Comparison of ENCODE assay signal across 14 cellular contexts in genomic region chr3:176554264-176554663, GRCh38.
DNase-seq lines count a peak whose midpoint lies in the region; ATAC-seq and TF ChIP-seq lines count a peak whose summit lies in the region.
"Had no signal": no experiment of that assay in that cellular context is flagged by ENCODE, and none has a peak within 500 bp of the region (broad histone marks: within the 10 kb centered on the region; RNA-seq: fewer than 3 reads in every experiment).

No MANE protein-coding gene starts in this region.

- no peaks in the 10 kb centered on the region for H3K36me3 ChIP-seq in osteoblast (ENCODE audit: insufficient read depth, low read length)
- H3K36me3 ChIP-seq in MM.1S (replicated peaks; ENCODE audit: insufficient read depth, low read length): no peaks in the 10 kb centered on the region
- H3K36me3 ChIP-seq: BE2C, HAP-1 had no signal

- no peak overlapping the region for H2AFZ ChIP-seq in osteoblast (ENCODE audit: low read length)
- H2AFZ ChIP-seq in MM.1S (ENCODE audit: low read length): no peak overlapping the region

- no peaks in the 10 kb centered on the region for H3K4me1 Mint-ChIP-seq in activated T-helper 1 cell treated with anti-CD3 and anti-CD28 coated beads, Interleukin-12 subunit alpha, Interleukin-12 subunit beta, Interleukin-2, Interleukin-4 antibody, amounts not matched to agents 30 ng/mL and 10 ng/mL and 1 ng/mL, durations not matched to agents 14 hours and 24 hours and 36 hours (ENCODE audit: low read depth)
- H3K4me1 Mint-ChIP-seq: CD4-positive, CD25-positive, alpha-beta regulatory T cell; CD8-positive, alpha-beta memory T cell had no signal

- H3K36me3 Mint-ChIP-seq in activated T-helper 1 cell treated with anti-CD3 and anti-CD28 coated beads, Interleukin-12 subunit alpha, Interleukin-12 subunit beta, Interleukin-2, Interleukin-4 antibody, amounts not matched to agents 30 ng/mL and 10 ng/mL and 1 ng/mL, durations not matched to agents 14 hours and 24 hours and 36 hours (ENCODE audit: low read depth): no peaks in the 10 kb centered on the region
- H3K36me3 Mint-ChIP-seq: CD4-positive, CD25-positive, alpha-beta regulatory T cell; CD8-positive, alpha-beta memory T cell had no signal

- H3K27ac ChIP-seq in caudate nucleus (ENCODE audit: low read depth, low read length) (peak overlapping the region; percentile 16), osteoblast (ENCODE audit: low read depth, low read length) (no peak overlapping the region), MM.1S (ENCODE audit: low read length) (no peak overlapping the region)

- no peaks in the 10 kb centered on the region for H3K9me2 ChIP-seq in MM.1S (replicated peaks; ENCODE audit: insufficient read depth, low read length)

- no peaks in the 10 kb centered on the region for H3K27me3 ChIP-seq in osteoblast (ENCODE audit: insufficient read depth, low read length)
- no peaks in the 10 kb centered on the region for H3K27me3 ChIP-seq in MM.1S (replicated peaks; ENCODE audit: insufficient read depth, low read length)
- H3K27me3 ChIP-seq: BE2C had no signal

- H3K4me3 ChIP-seq in osteoblast (ENCODE audit: insufficient read depth, low read length) (no peak overlapping the region), MM.1S (ENCODE audit: low read length) (no peak overlapping the region)
- H3K4me3 ChIP-seq: HAP-1 had no signal

- ATAC-seq in left cardiac atrium: peak; percentile 66 to 68
- no peak for ATAC-seq in left ventricle myocardium superior
- ATAC-seq in GM18861 (IDR thresholded peaks at IDR 0.05; ENCODE audit: unreplicated experiment): no peak

- H3K27me3 Mint-ChIP-seq in activated T-helper 1 cell treated with anti-CD3 and anti-CD28 coated beads, Interleukin-12 subunit alpha, Interleukin-12 subunit beta, Interleukin-2, Interleukin-4 antibody, amounts not matched to agents 30 ng/mL and 10 ng/mL and 1 ng/mL, durations not matched to agents 14 hours and 24 hours and 36 hours (ENCODE audit: insufficient read depth): no peaks in the 10 kb centered on the region
- H3K27me3 Mint-ChIP-seq: CD4-positive, CD25-positive, alpha-beta regulatory T cell; CD8-positive, alpha-beta memory T cell had no signal

- H3K4me3 Mint-ChIP-seq in activated T-helper 1 cell treated with anti-CD3 and anti-CD28 coated beads, Interleukin-12 subunit alpha, Interleukin-12 subunit beta, Interleukin-2, Interleukin-4 antibody, amounts not matched to agents 30 ng/mL and 10 ng/mL and 1 ng/mL, durations not matched to agents 14 hours and 24 hours and 36 hours: no peak overlapping the region
- H3K4me3 Mint-ChIP-seq: CD4-positive, CD25-positive, alpha-beta regulatory T cell; CD8-positive, alpha-beta memory T cell had no signal

- no peak for DNase-seq in left cardiac atrium
- no peak for DNase-seq in left ventricle myocardium superior
- peak in 5 of 61 donors; percentile 15 to 73 (median 31) for DNase-seq in caudate nucleus (lab: John Stamatoyannopoulos, UW)
- DNase-seq in osteoblast (ENCODE audit: insufficient read length, low spot score, missing footprints): peak; percentile 3
- DNase-seq in MM.1S: no peak
- no peak for DNase-seq in activated T-helper 1 cell treated with anti-CD3 and anti-CD28 coated beads, Interleukin-12 subunit alpha, Interleukin-12 subunit beta, Interleukin-2, Interleukin-4 antibody, amounts not matched to agents 30 ng/mL and 10 ng/mL and 1 ng/mL, durations not matched to agents 14 hours and 24 hours and 36 hours (ENCODE audit: low spot score)
- DNase-seq: ACHN; BE2C; C1 segment of cervical spinal cord; Caco-2; CD4-positive, CD25-positive, alpha-beta regulatory T cell; CD8-positive, alpha-beta memory T cell had no signal

- no peak overlapping the region for H3K9ac ChIP-seq in MM.1S (ENCODE audit: low read length)

- TF ChIP-seq CTCF in osteoblast (IDR thresholded peaks at IDR 0.05; ENCODE audit: extremely low read depth, low read depth, low read length) (no peak), MM.1S (IDR thresholded peaks at IDR 0.05; ENCODE audit: low read length) (no peak)

- H3K27ac Mint-ChIP-seq in activated T-helper 1 cell treated with anti-CD3 and anti-CD28 coated beads, Interleukin-12 subunit alpha, Interleukin-12 subunit beta, Interleukin-2, Interleukin-4 antibody, amounts not matched to agents 30 ng/mL and 10 ng/mL and 1 ng/mL, durations not matched to agents 14 hours and 24 hours and 36 hours: no peak overlapping the region
- H3K27ac Mint-ChIP-seq: CD4-positive, CD25-positive, alpha-beta regulatory T cell; CD8-positive, alpha-beta memory T cell had no signal

- H3K9me3 Mint-ChIP-seq in activated T-helper 1 cell treated with anti-CD3 and anti-CD28 coated beads, Interleukin-12 subunit alpha, Interleukin-12 subunit beta, Interleukin-2, Interleukin-4 antibody, amounts not matched to agents 30 ng/mL and 10 ng/mL and 1 ng/mL, durations not matched to agents 14 hours and 24 hours and 36 hours: no peaks in the 10 kb centered on the region

- H3K4me1 ChIP-seq in osteoblast (ENCODE audit: insufficient read depth, low read length) (no peaks in the 10 kb centered on the region), MM.1S (ENCODE audit: low read length) (no peaks in the 10 kb centered on the region)
- H3K4me1 ChIP-seq: Caco-2, HAP-1 had no signal

- H3F3A ChIP-seq in MM.1S (ENCODE audit: insufficient read depth, low read length): no peaks in the 10 kb centered on the region

- intact Hi-C loops in left cardiac atrium (cut with DNase I): no loop called here
- intact Hi-C loops in left ventricle myocardium superior (cut with micrococcal nuclease): no loop called here
- intact Hi-C loops in activated T-helper 1 cell treated with anti-CD3 and anti-CD28 coated beads, Interleukin-12 subunit alpha, Interleukin-12 subunit beta, Interleukin-2, Interleukin-4 antibody, amounts not matched to agents 30 ng/mL and 10 ng/mL and 1 ng/mL, durations not matched to agents 14 hours and 24 hours and 36 hours (cut with micrococcal nuclease): no loop called here

- no peaks in the 10 kb centered on the region for H3K79me2 ChIP-seq in osteoblast (ENCODE audit: insufficient read depth, low read length)
- H3K79me2 ChIP-seq in MM.1S (ENCODE audit: low read length): no peaks in the 10 kb centered on the region

- H3K9me3 ChIP-seq in osteoblast (ENCODE audit: low read depth, low read length) (no peaks in the 10 kb centered on the region), MM.1S (replicated peaks; ENCODE audit: insufficient read depth, low read length) (no peaks in the 10 kb centered on the region)
- H3K9me3 ChIP-seq: BE2C, Caco-2, HAP-1 had no signal

- H4K20me1 ChIP-seq in osteoblast (ENCODE audit: insufficient read depth, low read length) (no peaks in the 10 kb centered on the region), MM.1S (ENCODE audit: insufficient read depth, low read length) (no peaks in the 10 kb centered on the region)

- H3K4me2 ChIP-seq in osteoblast (ENCODE audit: insufficient read depth, low read length) (no peak overlapping the region), MM.1S (ENCODE audit: low read depth, low read length) (no peak overlapping the region)

Comparison
In these comparisons a context has a peak if more than half of its experiments do, and no peak if none do; other contexts are left out.
1. ATAC-seq: peak in left cardiac atrium (2 of 2); none in left ventricle myocardium superior (single experiment) and GM18861 (single experiment).